ENCODE assay signal across 10 cellular contexts in genomic region chr2:110770696-110771425, GRCh38. TPM values are rescaled to one million over a fixed set of nuclear protein-coding genes. Genes with fewer than 3 reads are reported as not detected.
DNase-seq lines count a peak whose midpoint lies in the region; ATAC-seq and TF ChIP-seq lines count a peak whose summit lies in the region.
"Had no signal": no experiment of that assay in that cellular context is flagged by ENCODE, and none has a peak within 500 bp of the region (broad histone marks: within the 10 kb centered on the region; RNA-seq: fewer than 3 reads in every experiment).

No MANE protein-coding gene starts in this region.

- no peaks in the 10 kb centered on the region for H3F3A ChIP-seq in MM.1S (ENCODE audit: insufficient read depth, low read length)

- peaks cover 17% of the 10 kb centered on the region for H3K79me2 ChIP-seq in MM.1S (ENCODE audit: low read length)
- H3K79me2 ChIP-seq: parathyroid adenoma had no signal

- H3K27me3 Mint-ChIP-seq in activated CD4-positive, alpha-beta memory T cell treated with anti-CD3 and anti-CD28 coated beads, Interleukin-2, amount 10 ng/mL, durations not matched to agents 7 days and 5 days = peaks cover 38% of the 10 kb centered on the region

- H3K36me3 ChIP-seq in MM.1S (replicated peaks; ENCODE audit: insufficient read depth, low read length) (no peaks in the 10 kb centered on the region), right atrium auricular region (no peaks in the 10 kb centered on the region)

- 0 out of 2 replicates have a peak, but pooled peaks cover 6% of the 10 kb centered on the region for H3K4me1 ChIP-seq in MM.1S (ENCODE audit: low read length)
- peaks cover 0 to 41% of the 10 kb centered on the region in 2 donors for H3K4me1 ChIP-seq in right atrium auricular region
- H3K4me1 ChIP-seq: parathyroid adenoma had no signal

- no peaks in the 10 kb centered on the region for H3K36me3 Mint-ChIP-seq in activated CD4-positive, alpha-beta memory T cell treated with anti-CD3 and anti-CD28 coated beads, Interleukin-2, amount 10 ng/mL, durations not matched to agents 7 days and 5 days (ENCODE audit: low read depth)
- H3K36me3 Mint-ChIP-seq: CD4-positive, CD25-positive, alpha-beta regulatory T cell had no signal

- H3K9me3 ChIP-seq in MM.1S (replicated peaks; ENCODE audit: insufficient read depth, low read length) (no peaks in the 10 kb centered on the region), right atrium auricular region (no peaks in the 10 kb centered on the region)

- no peak overlapping the region for H3K27ac Mint-ChIP-seq in activated CD4-positive, alpha-beta memory T cell treated with anti-CD3 and anti-CD28 coated beads, Interleukin-2, amount 10 ng/mL, durations not matched to agents 7 days and 5 days
- H3K27ac Mint-ChIP-seq: CD4-positive, CD25-positive, alpha-beta regulatory T cell had no signal

- no peaks in the 10 kb centered on the region for H3K27me3 ChIP-seq in MM.1S (replicated peaks; ENCODE audit: insufficient read depth, low read length)
- no peaks in the 10 kb centered on the region for H3K27me3 ChIP-seq in right atrium auricular region

- POLR2A ChIA-PET in activated CD4-positive, alpha-beta memory T cell treated with anti-CD3 and anti-CD28 coated beads, Interleukin-2, amount 10 ng/mL, durations not matched to agents 7 days and 5 days (lab: Charles Lee) = interaction anchor here (1.0 kb wide), 1 partner anchor 10 kb away, joined by 3 read pairs; no protein-coding TSS in a partner anchor

- no peak overlapping the region for H3K4me2 ChIP-seq in MM.1S (ENCODE audit: low read depth, low read length)

- no peak overlapping the region for H2AFZ ChIP-seq in MM.1S (ENCODE audit: low read length)
- H2AFZ ChIP-seq: parathyroid adenoma had no signal

- H3K4me3 ChIP-seq in MM.1S (ENCODE audit: low read length) (no peak overlapping the region), right atrium auricular region (no peak overlapping the region)

- TF ChIP-seq CTCF in 22Rv1 (IDR thresholded peaks at IDR 0.05) (no peak), MM.1S (IDR thresholded peaks at IDR 0.05; ENCODE audit: low read length) (no peak), right atrium auricular region (IDR thresholded peaks at IDR 0.05) (no peak), GM13977 (IDR thresholded peaks at IDR 0.05; ENCODE audit: extremely low read depth, insufficient read depth, missing control alignments) (no peak)

- in situ Hi-C loops in SK-MEL-5 (cut with HindIII; ENCODE audit: low pct_unique_long_range_greater_than_20kb, low sequenced_read_pairs) (no loop called here), GM13977 (cut with MboI; ENCODE audit: low pct_unique_long_range_greater_than_20kb, low sequenced_read_pairs, unreplicated experiment) (no loop called here)

- CTCF ChIA-PET in activated CD4-positive, alpha-beta memory T cell treated with anti-CD3 and anti-CD28 coated beads, Interleukin-2, amount 10 ng/mL, durations not matched to agents 7 days and 5 days (lab: Charles Lee) = interaction anchor here (1.1 kb wide), 1 partner anchor 15 kb away, joined by 3 read pairs; no protein-coding TSS in a partner anchor

- H3K27ac ChIP-seq in 22Rv1 = 0 out of 2 replicates have a peak overlapping the region, but pooled peaks have one; percentile 10
- peak overlapping the region; percentile 8; the same call in 1 of the 2 replicates for H3K27ac ChIP-seq in MM.1S (ENCODE audit: low read length)
- peak overlapping the region; percentile 75 to 83 for H3K27ac ChIP-seq in right atrium auricular region
- H3K27ac ChIP-seq: parathyroid adenoma had no signal

- no peaks in the 10 kb centered on the region for H3K4me1 Mint-ChIP-seq in activated CD4-positive, alpha-beta memory T cell treated with anti-CD3 and anti-CD28 coated beads, Interleukin-2, amount 10 ng/mL, durations not matched to agents 7 days and 5 days
- H3K4me1 Mint-ChIP-seq: CD4-positive, CD25-positive, alpha-beta regulatory T cell had no signal

- DNase-seq in MM.1S (no peak), SK-MEL-5 (ENCODE audit: low read depth, low spot score) (peak; percentile 6), right atrium auricular region (ENCODE audit: low spot score) (no peak), GM13977 (ENCODE audit: low spot score) (no peak)
- DNase-seq in activated CD4-positive, alpha-beta memory T cell treated with anti-CD3 and anti-CD28 coated beads, Interleukin-2, amount 10 ng/mL, durations not matched to agents 7 days and 5 days = no peak
- DNase-seq: CD4-positive, CD25-positive, alpha-beta regulatory T cell had no signal

- no peak for ATAC-seq in HG02885 (IDR thresholded peaks at IDR 0.05; ENCODE audit: poor library complexity, unreplicated experiment)
- no peak for ATAC-seq in GM18907 (IDR thresholded peaks at IDR 0.05; ENCODE audit: unreplicated experiment)

- H3K9me3 Mint-ChIP-seq in activated CD4-positive, alpha-beta memory T cell treated with anti-CD3 and anti-CD28 coated beads, Interleukin-2, amount 10 ng/mL, durations not matched to agents 7 days and 5 days = peaks cover 3% of the 10 kb centered on the region

- H3K9ac ChIP-seq in MM.1S (ENCODE audit: low read length) = no peak overlapping the region
- H3K9ac ChIP-seq: parathyroid adenoma had no signal

- H4K20me1 ChIP-seq in MM.1S (ENCODE audit: insufficient read depth, low read length) = no peaks in the 10 kb centered on the region

- no peaks in the 10 kb centered on the region for H3K9me2 ChIP-seq in MM.1S (replicated peaks; ENCODE audit: insufficient read depth, low read length)

- H3K4me3 Mint-ChIP-seq in activated CD4-positive, alpha-beta memory T cell treated with anti-CD3 and anti-CD28 coated beads, Interleukin-2, amount 10 ng/mL, durations not matched to agents 7 days and 5 days = no peak overlapping the region
- H3K4me3 Mint-ChIP-seq: CD4-positive, CD25-positive, alpha-beta regulatory T cell had no signal

RNA-seq across cellular contexts. Expression of gene ACOXL, which starts 38.5 kb away (rescaled TPM):
- not detected in 2 replicates for total RNA-seq in SK-MEL-5 (2014; rRNA removed; shearing (Covaris generic))
- polyA plus RNA-seq in SK-MEL-5 (2015; cell fraction: cytosol; rRNA removed) = not detected in 2 replicates
- not detected in 2 replicates for polyA plus RNA-seq in SK-MEL-5 (2015; cell fraction: nucleus; rRNA removed)
- under 1 TPM; 0.33 to 0.55 TPM for total RNA-seq in right atrium auricular region
- total RNA-seq in activated CD4-positive, alpha-beta memory T cell treated with anti-CD3 and anti-CD28 coated beads, Interleukin-2, amount 10 ng/mL, durations not matched to agents 7 days and 5 days = under 1 TPM; 0.18 to 0.30 TPM
- total RNA-seq: CD4-positive, CD25-positive, alpha-beta regulatory T cell had no signal

Comparison
In these comparisons a context has a peak if more than half of its experiments do, and no peak if none do; other contexts are left out.
1. H3K27ac ChIP-seq: peak in every context shown above with its lines; median percentile 79 in right atrium auricular region; 10 in 22Rv1; 8 in MM.1S.